Comparison of ENCODE assay signal across 8 cellular contexts in the genomic region with DNA sequence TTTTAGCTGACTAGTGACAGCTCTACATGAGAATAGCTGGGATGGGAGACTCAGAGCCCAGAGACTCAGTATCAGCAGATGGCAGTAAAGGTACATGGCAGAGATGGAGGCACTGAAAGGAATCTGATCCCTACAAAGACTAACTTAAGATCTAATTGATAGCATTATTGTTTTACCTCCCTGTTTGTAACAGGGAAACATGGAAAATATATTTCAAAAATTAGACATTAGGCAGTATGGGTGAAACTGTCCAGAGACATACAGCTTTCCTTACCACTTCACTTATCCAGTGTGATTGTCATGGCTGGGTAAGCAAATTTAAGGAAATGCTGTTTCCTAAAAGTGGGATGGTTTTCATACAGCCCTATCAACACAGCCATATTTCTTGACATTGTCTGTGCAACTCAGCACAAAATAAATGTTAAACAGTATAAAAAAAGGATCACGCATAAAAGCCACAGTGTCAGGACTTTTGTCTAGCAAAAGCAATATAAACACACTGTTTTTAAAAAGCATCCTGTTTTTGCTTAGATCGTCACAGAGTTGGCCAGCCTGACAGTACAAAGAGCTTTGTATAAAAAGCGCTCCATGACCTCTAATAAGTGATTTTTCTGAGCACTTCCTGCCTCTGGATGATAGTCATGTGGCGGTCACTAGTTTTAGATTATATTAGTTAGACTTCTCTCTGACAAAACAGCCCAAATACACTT.
DNase-seq lines count a peak whose midpoint lies in the region; ATAC-seq, FAIRE-seq and TF ChIP-seq lines count a peak whose summit lies in the region.

No MANE protein-coding gene starts in this region.

- DNase-seq in LoVo (ENCODE audit: low spot score), result peak; percentile 45
- peak; percentile 44 for DNase-seq in iPS-NIHi11 (ENCODE audit: low spot score)
- no peak for DNase-seq in aorta
- no peak for DNase-seq in activated CD4-positive, CD25-positive, alpha-beta regulatory T cell treated with anti-CD3 and anti-CD28 coated beads, Interleukin-2, amount 50 U/mL, for 72 hours
- DNase-seq in RCC 7860 (ENCODE audit: low spot score), result no peak

- no peaks in the 10 kb centered on the region for H3F3A ChIP-seq in DOHH2 (ENCODE audit: control insufficient read depth, insufficient read depth)

- H3K27ac ChIP-seq in DOHH2 (ENCODE audit: low read depth, low read length) (no peak overlapping the region), aorta (ENCODE audit: low read depth in 1 of 2, low read length in 2 of 2) (no peak overlapping the region)

- ATAC-seq in aorta (ENCODE audit: low FRiP score) (peak; percentile 65), HG03135 (IDR thresholded peaks at IDR 0.05; ENCODE audit: unreplicated experiment) (no peak)

- H3K9me3 ChIP-seq in DOHH2 (ENCODE audit: control insufficient read depth, insufficient read depth, low read length) (no peaks in the 10 kb centered on the region), aorta (ENCODE audit: control insufficient read depth, low read length) (no peaks in the 10 kb centered on the region)

- H4K20me1 ChIP-seq in DOHH2 (ENCODE audit: control insufficient read depth, insufficient read depth, low read depth, low read length), result no peaks in the 10 kb centered on the region

- H3K4me3 ChIP-seq in DOHH2 (ENCODE audit: low read length) (no peak overlapping the region), WI38 (ENCODE audit: low read depth, low read length) (no peak overlapping the region), aorta (ENCODE audit: low read length in 2 of 2) (no peak overlapping the region)

- H3K36me3 ChIP-seq in DOHH2 (ENCODE audit: control insufficient read depth, low read length) (no peaks in the 10 kb centered on the region), aorta (ENCODE audit: control insufficient read depth in 1 of 2, insufficient read depth in 2 of 2, low read length in 1 of 2) (no peaks in the 10 kb centered on the region)

- 22 to 33% methylated on average over 4 of the region's 4 CpGs for WGBS in aorta, 2 donors

- peak; percentile 17 for TF ChIP-seq CTCF in DOHH2 (IDR thresholded peaks at IDR 0.05; ENCODE audit: low read depth, low read length, poor library complexity, severe bottlenecking)
- peak; percentile 93 for TF ChIP-seq CTCF in WI38 (IDR thresholded peaks at IDR 0.05; ENCODE audit: low read depth, low read length)

- no peaks in the 10 kb centered on the region for H3K79me2 ChIP-seq in DOHH2 (ENCODE audit: control insufficient read depth, low read length)

- H3K4me2 ChIP-seq in DOHH2 (ENCODE audit: low read length), result no peak overlapping the region

- FAIRE-seq in RCC 7860 (lab: Jason Lieb, UNC), result no peak

- H3K27me3 ChIP-seq in DOHH2 (ENCODE audit: control insufficient read depth, low read length) (no peaks in the 10 kb centered on the region), aorta (ENCODE audit: control insufficient read depth in 1 of 2, insufficient read depth in 2 of 2, low read length in 1 of 2) (no peaks in the 10 kb centered on the region)

- H3K9me2 ChIP-seq in DOHH2 (replicated peaks; ENCODE audit: control insufficient read depth, low read length), result no peaks in the 10 kb centered on the region

- intact Hi-C loops in aorta (cut with DNase I), result no loop called here

- H3K4me1 ChIP-seq in DOHH2 (ENCODE audit: control insufficient read depth, low read length) (no peaks in the 10 kb centered on the region), aorta (ENCODE audit: control insufficient read depth in 1 of 2, insufficient read depth in 2 of 2, low read length in 2 of 2) (no peaks in the 10 kb centered on the region)

Comparison
In these comparisons a context has a peak if more than half of its experiments do, and no peak if none do; other contexts are left out.
1. DNase-seq: peak in LoVo (single experiment) and iPS-NIHi11 (single experiment); none in aorta (0 of 2), activated CD4-positive, CD25-positive, alpha-beta regulatory T cell treated with anti-CD3 and anti-CD28 coated beads, Interleukin-2, amount 50 U/mL, for 72 hours (single experiment) and RCC 7860 (single experiment).